In genomic region chr1:31434979-31435378, GRCh38 we compare ENCODE assay signal across 1 cellular context.
TF ChIP-seq lines count a peak whose summit lies in the region.

No MANE protein-coding gene starts in this region.

TF ChIP-seq in IMR-90, 13 proteins besides CTCF, POLR2A, EP300 and RAD21:
- TF ChIP-seq MAFK (IDR thresholded peaks at IDR 0.05; ENCODE audit: low read depth, low read length) (no peak), CEBPB (IDR thresholded peaks at IDR 0.05; ENCODE audit: low read depth, low read length) (no peak), CHD1 (IDR thresholded peaks at IDR 0.05; ENCODE audit: low read depth, low read length) (no peak), RFX5 (IDR thresholded peaks at IDR 0.05; ENCODE audit: low read depth, low read length) (no peak), SMC3 (IDR thresholded peaks at IDR 0.05; ENCODE audit: low read depth, low read length) (no peak), FOS (IDR thresholded peaks at IDR 0.05; ENCODE audit: low read depth, low read length) (no peak), USF2 (IDR thresholded peaks at IDR 0.05; ENCODE audit: low read depth, low read length) (no peak), MXI1 (IDR thresholded peaks at IDR 0.05; ENCODE audit: borderline replicate concordance, low read depth, low read length) (no peak), BHLHE40 (IDR thresholded peaks at IDR 0.05; ENCODE audit: low read depth, low read length) (no peak), MAZ (IDR thresholded peaks at IDR 0.05; ENCODE audit: borderline replicate concordance, low read depth, low read length) (no peak), NFE2L2 (IDR thresholded peaks at IDR 0.05; ENCODE audit: low read depth, low read length) (no peak), RCOR1 (IDR thresholded peaks at IDR 0.05; ENCODE audit: insufficient replicate concordance, low read length) (no peak)
- TF ChIP-seq, protein P1, sequence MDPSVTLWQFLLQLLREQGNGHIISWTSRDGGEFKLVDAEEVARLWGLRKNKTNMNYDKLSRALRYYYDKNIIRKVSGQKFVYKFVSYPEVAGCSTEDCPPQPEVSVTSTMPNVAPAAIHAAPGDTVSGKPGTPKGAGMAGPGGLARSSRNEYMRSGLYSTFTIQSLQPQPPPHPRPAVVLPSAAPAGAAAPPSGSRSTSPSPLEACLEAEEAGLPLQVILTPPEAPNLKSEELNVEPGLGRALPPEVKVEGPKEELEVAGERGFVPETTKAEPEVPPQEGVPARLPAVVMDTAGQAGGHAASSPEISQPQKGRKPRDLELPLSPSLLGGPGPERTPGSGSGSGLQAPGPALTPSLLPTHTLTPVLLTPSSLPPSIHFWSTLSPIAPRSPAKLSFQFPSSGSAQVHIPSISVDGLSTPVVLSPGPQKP (IDR thresholded peaks at IDR 0.05; ENCODE audit: borderline replicate concordance, low read depth, low read length), result no peak
